3 cellular contexts compared by ENCODE assay signal in the genomic region with DNA sequence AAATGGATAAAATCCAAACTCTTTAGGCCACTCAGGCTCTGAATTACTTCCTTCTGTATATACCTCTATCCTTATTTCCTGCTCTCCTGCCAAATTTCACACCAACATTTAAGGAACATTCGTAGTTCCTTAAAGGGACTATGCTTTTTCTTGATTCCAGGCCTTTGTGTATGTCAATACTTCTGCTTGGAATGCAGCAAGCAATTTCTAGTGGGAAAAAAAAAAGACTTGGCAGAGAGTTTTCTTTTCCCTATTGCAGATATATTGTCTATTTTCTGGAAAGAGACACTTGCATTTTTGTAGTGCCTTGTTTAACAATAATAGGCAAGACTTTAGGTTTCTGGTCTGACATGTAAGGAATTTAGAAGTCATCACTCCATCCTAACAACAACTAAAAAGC.
TF ChIP-seq lines count a peak whose summit lies in the region.

No MANE protein-coding gene starts in this region.

TF ChIP-seq in SK-N-SH, 30 proteins besides CTCF, POLR2A, EP300 and RAD21:
- TF ChIP-seq ELF1 (IDR thresholded peaks at IDR 0.05) = no peak
- no peak for TF ChIP-seq POLR2AphosphoS5 (IDR thresholded peaks at IDR 0.05; ENCODE audit: low read depth, low read length)
- TF ChIP-seq SIN3A (IDR thresholded peaks at IDR 0.05; ENCODE audit: borderline replicate concordance, low read depth, low read length) = no peak
- no peak for TF ChIP-seq RCOR1 (IDR thresholded peaks at IDR 0.05; ENCODE audit: low read length)
- TF ChIP-seq, protein P1, sequence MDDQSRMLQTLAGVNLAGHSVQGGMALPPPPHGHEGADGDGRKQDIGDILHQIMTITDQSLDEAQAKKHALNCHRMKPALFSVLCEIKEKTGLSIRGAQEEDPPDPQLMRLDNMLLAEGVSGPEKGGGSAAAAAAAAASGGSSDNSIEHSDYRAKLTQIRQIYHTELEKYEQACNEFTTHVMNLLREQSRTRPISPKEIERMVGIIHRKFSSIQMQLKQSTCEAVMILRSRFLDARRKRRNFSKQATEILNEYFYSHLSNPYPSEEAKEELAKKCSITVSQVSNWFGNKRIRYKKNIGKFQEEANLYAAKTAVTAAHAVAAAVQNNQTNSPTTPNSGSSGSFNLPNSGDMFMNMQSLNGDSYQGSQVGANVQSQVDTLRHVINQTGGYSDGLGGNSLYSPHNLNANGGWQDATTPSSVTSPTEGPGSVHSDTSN (IDR thresholded peaks at IDR 0.05) = no peak
- no peak for TF ChIP-seq NFIC (IDR thresholded peaks at IDR 0.05; ENCODE audit: borderline replicate concordance)
- no peak for TF ChIP-seq FOSL2 (IDR thresholded peaks at IDR 0.05; ENCODE audit: borderline replicate concordance, low read depth)
- TF ChIP-seq, protein P2, sequence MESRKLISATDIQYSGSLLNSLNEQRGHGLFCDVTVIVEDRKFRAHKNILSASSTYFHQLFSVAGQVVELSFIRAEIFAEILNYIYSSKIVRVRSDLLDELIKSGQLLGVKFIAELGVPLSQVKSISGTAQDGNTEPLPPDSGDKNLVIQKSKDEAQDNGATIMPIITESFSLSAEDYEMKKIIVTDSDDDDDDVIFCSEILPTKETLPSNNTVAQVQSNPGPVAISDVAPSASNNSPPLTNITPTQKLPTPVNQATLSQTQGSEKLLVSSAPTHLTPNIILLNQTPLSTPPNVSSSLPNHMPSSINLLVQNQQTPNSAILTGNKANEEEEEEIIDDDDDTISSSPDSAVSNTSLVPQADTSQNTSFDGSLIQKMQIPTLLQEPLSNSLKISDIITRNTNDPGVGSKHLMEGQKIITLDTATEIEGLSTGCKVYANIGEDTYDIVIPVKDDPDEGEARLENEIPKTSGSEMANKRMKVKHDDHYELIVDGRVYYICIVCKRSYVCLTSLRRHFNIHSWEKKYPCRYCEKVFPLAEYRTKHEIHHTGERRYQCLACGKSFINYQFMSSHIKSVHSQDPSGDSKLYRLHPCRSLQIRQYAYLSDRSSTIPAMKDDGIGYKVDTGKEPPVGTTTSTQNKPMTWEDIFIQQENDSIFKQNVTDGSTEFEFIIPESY (IDR thresholded peaks at IDR 0.05; ENCODE audit: borderline replicate concordance, low read depth) = no peak

TF ChIP-seq in SK-N-SH treated with all-trans-retinoic acid at 6 μM for 48 hours, 23 proteins besides CTCF, POLR2A, EP300 and RAD21:
- no peak for TF ChIP-seq ZFP3 (CRISPR knock-in tag; IDR thresholded peaks at IDR 0.05)
- TF ChIP-seq TCF4 (CRISPR knock-in tag; IDR thresholded peaks at IDR 0.05; ENCODE audit: borderline replicate concordance) = no peak
- no peak for TF ChIP-seq CSDC2 (CRISPR knock-in tag; IDR thresholded peaks at IDR 0.05)
- TF ChIP-seq, protein P3, sequence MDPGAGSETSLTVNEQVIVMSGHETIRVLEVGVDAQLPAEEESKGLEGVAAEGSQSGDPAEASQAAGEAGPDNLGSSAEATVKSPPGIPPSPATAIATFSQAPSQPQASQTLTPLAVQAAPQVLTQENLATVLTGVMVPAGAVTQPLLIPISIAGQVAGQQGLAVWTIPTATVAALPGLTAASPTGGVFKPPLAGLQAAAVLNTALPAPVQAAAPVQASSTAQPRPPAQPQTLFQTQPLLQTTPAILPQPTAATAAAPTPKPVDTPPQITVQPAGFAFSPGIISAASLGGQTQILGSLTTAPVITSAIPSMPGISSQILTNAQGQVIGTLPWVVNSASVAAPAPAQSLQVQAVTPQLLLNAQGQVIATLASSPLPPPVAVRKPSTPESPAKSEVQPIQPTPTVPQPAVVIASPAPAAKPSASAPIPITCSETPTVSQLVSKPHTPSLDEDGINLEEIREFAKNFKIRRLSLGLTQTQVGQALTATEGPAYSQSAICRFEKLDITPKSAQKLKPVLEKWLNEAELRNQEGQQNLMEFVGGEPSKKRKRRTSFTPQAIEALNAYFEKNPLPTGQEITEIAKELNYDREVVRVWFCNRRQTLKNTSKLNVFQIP (CRISPR knock-in tag; IDR thresholded peaks at IDR 0.05; ENCODE audit: borderline replicate concordance, low read depth) = no peak

TF ChIP-seq in K562, 482 proteins besides CTCF, POLR2A, EP300 and RAD21:
- TF ChIP-seq ETV1 (tag; conservative IDR thresholded peaks at IDR 0.05; ENCODE audit: low read depth) = no peak
- TF ChIP-seq NCOA4 (IDR thresholded peaks at IDR 0.05; ENCODE audit: partially characterized antibody) = no peak
- TF ChIP-seq ZNF347 (CRISPR knock-in tag; IDR thresholded peaks at IDR 0.05; ENCODE audit: low read depth) = no peak
- TF ChIP-seq, protein P4, sequence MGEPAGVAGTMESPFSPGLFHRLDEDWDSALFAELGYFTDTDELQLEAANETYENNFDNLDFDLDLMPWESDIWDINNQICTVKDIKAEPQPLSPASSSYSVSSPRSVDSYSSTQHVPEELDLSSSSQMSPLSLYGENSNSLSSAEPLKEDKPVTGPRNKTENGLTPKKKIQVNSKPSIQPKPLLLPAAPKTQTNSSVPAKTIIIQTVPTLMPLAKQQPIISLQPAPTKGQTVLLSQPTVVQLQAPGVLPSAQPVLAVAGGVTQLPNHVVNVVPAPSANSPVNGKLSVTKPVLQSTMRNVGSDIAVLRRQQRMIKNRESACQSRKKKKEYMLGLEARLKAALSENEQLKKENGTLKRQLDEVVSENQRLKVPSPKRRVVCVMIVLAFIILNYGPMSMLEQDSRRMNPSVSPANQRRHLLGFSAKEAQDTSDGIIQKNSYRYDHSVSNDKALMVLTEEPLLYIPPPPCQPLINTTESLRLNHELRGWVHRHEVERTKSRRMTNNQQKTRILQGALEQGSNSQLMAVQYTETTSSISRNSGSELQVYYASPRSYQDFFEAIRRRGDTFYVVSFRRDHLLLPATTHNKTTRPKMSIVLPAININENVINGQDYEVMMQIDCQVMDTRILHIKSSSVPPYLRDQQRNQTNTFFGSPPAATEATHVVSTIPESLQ (CRISPR knock-in tag; IDR thresholded peaks at IDR 0.05) = no peak
- TF ChIP-seq, protein P5, sequence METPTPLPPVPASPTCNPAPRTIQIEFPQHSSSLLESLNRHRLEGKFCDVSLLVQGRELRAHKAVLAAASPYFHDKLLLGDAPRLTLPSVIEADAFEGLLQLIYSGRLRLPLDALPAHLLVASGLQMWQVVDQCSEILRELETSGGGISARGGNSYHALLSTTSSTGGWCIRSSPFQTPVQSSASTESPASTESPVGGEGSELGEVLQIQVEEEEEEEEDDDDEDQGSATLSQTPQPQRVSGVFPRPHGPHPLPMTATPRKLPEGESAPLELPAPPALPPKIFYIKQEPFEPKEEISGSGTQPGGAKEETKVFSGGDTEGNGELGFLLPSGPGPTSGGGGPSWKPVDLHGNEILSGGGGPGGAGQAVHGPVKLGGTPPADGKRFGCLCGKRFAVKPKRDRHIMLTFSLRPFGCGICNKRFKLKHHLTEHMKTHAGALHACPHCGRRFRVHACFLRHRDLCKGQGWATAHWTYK (CRISPR knock-in tag; IDR thresholded peaks at IDR 0.05) = no peak
- TF ChIP-seq NR2C1 (IDR thresholded peaks at IDR 0.05) = no peak
- no peak for TF ChIP-seq NR2C1 (tag; IDR thresholded peaks at IDR 0.05)
- TF ChIP-seq SAFB (IDR thresholded peaks at IDR 0.05; ENCODE audit: borderline replicate concordance, low read depth, low read length) = no peak
- TF ChIP-seq ARHGAP35 (IDR thresholded peaks at IDR 0.05; ENCODE audit: partially characterized antibody) = no peak
- TF ChIP-seq KDM4B (IDR thresholded peaks at IDR 0.05; ENCODE audit: borderline replicate concordance in 2 of 2, low read depth in 1 of 2) = no peak
- TF ChIP-seq JUNB (CRISPR knock-in tag; conservative IDR thresholded peaks at IDR 0.05) = no peak
- no peak for TF ChIP-seq ZNF766 (CRISPR knock-in tag; conservative IDR thresholded peaks at IDR 0.05)
- TF ChIP-seq, protein P6, sequence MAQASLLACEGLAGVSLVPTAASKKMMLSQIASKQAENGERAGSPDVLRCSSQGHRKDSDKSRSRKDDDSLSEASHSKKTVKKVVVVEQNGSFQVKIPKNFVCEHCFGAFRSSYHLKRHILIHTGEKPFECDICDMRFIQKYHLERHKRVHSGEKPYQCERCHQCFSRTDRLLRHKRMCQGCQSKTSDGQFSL (CRISPR knock-in tag; IDR thresholded peaks at IDR 0.05) = no peak
- TF ChIP-seq, protein P6 (tag; IDR thresholded peaks at IDR 0.05) = no peak
